ENCODE assay signal across 21 cellular contexts in the genomic region with DNA sequence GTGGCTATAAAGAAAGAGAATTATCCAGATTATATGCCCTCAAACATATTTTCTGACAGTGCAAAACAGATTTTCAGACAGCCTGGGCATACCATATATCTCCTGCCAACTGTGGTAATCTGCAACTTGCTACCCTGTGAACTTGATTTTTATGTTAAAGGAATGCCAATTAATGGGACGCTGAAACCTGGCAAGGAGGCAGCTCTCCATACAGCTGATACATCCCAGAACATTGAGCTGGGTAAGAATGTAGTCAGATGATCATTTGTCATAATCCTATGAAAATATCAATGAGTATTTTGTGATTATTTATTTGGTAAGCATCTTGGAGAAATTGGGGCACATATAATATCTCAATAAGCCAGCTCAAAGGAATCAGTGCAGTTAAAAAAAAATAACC.
"Had no signal": no experiment of that assay in that cellular context is flagged by ENCODE, and none has a peak within 500 bp of the region (broad histone marks: within the 10 kb centered on the region; RNA-seq: fewer than 3 reads in every experiment).

No MANE protein-coding gene starts in this region.

- ATAC-seq: foreskin keratinocyte, gastroesophageal sphincter, heart left ventricle, left colon, left lobe of liver, left ventricle myocardium superior, lower lobe of right lung had no signal

- H3K4me1 ChIP-seq: foreskin keratinocyte had no signal

- H3K4me3 ChIP-seq: coronary artery, dorsolateral prefrontal cortex, esophagus muscularis mucosa, gastroesophageal sphincter, heart left ventricle, hepatocyte, lower lobe of right lung had no signal

- H3K27me3 ChIP-seq: dorsolateral prefrontal cortex, esophagus muscularis mucosa, foreskin keratinocyte, gastroesophageal sphincter, heart left ventricle, hepatocyte had no signal

- H3K27ac ChIP-seq: coronary artery, dorsolateral prefrontal cortex, esophagus muscularis mucosa, foreskin keratinocyte, gastroesophageal sphincter, heart left ventricle, hepatocyte, lower lobe of right lung had no signal

- DNase-seq: dermis blood vessel endothelial cell; dorsolateral prefrontal cortex; effector CD4-positive, alpha-beta T cell; effector memory CD4-positive, alpha-beta T cell; foreskin keratinocyte; heart left ventricle; hypothalamus; immature natural killer cell; islet precursor cell; kidney; kidney glomerular epithelial cell; left colon; left ventricle myocardium superior; lower lobe of right lung; mesenchymal stem cell; midbrain had no signal

- H3K9me3 ChIP-seq: esophagus muscularis mucosa, lower lobe of right lung had no signal
